In genomic region chr7:93854480-93854879, GRCh38 we compare ENCODE assay signal across 3 cellular contexts.
TF ChIP-seq lines count a peak whose summit lies in the region.

No MANE protein-coding gene starts in this region.

TF ChIP-seq in HepG2, 621 proteins besides CTCF, POLR2A, EP300 and RAD21:
- TF ChIP-seq ATF7 (IDR thresholded peaks at IDR 0.05) (peak; percentile 29; the same call in 1 of the 2 replicates), ATF7 (CRISPR knock-in tag; IDR thresholded peaks at IDR 0.05) (no peak), ZBTB38 (CRISPR knock-in tag; IDR thresholded peaks at IDR 0.05) (no peak)
TF ChIP-seq in HepG2: peak in this region for 1.

TF ChIP-seq in IMR-90, 13 proteins besides CTCF, POLR2A, EP300 and RAD21:
- TF ChIP-seq CEBPB (IDR thresholded peaks at IDR 0.05; ENCODE audit: low read depth, low read length) (peak; percentile 20; the same call in 1 of the 2 replicates), RFX5 (IDR thresholded peaks at IDR 0.05; ENCODE audit: low read depth, low read length) (no peak)
TF ChIP-seq in IMR-90: peak in this region for 1.

TF ChIP-seq in K562, 482 proteins besides CTCF, POLR2A, EP300 and RAD21:
- TF ChIP-seq CEBPB (tag; IDR thresholded peaks at IDR 0.05) (0 out of 2 replicates have a peak, but pooled peaks have one; percentile 10), ZNF184 (CRISPR knock-in tag; IDR thresholded peaks at IDR 0.05) (no peak), CEBPG (CRISPR knock-in tag; IDR thresholded peaks at IDR 0.05) (no peak), CEBPG (tag; conservative IDR thresholded peaks at IDR 0.05 in 1 of 2, IDR thresholded peaks at IDR 0.05 in 1 of 2) (peak; percentile 54 to 67)
